13 cellular contexts compared by ENCODE assay signal in genomic region chr4:165025782-165026181, GRCh38. TPM values are rescaled to one million over a fixed set of nuclear protein-coding genes. Genes with fewer than 3 reads are reported as not detected.
"Had no signal": no experiment of that assay in that cellular context is flagged by ENCODE, and none has a peak within 500 bp of the region (broad histone marks: within the 10 kb centered on the region; RNA-seq: fewer than 3 reads in every experiment).

No MANE protein-coding gene starts in this region.

RNA-seq across cellular contexts. Expression of gene TRIM60, which starts 6.0 kb away (rescaled TPM):
- total RNA-seq: activated B cell treated with CpG ODN at 0.5 μM for 24 hours; activated CD4-positive, alpha-beta memory T cell treated with anti-CD3 and anti-CD28 coated beads for 36 hours; activated CD4-positive, alpha-beta memory T cell treated with anti-CD3 and anti-CD28 coated beads, Interleukin-2, amount 10 ng/mL, durations not matched to agents 7 days and 5 days; activated CD4-positive, alpha-beta T cell treated with anti-CD3 and anti-CD28 coated beads for 36 hours; activated CD4-positive, alpha-beta T cell treated with anti-CD3 and anti-CD28 coated beads, Interleukin-2, amount 10 ng/mL, durations not matched to agents 24 days and 14 days; activated CD4-positive, alpha-beta T cell treated with anti-CD3 and anti-CD28 coated beads, Interleukin-2, amount 10 ng/mL, durations not matched to agents 7 days and 5 days; activated CD8-positive, alpha-beta memory T cell treated with anti-CD3 and anti-CD28 coated beads for 36 hours; activated CD8-positive, alpha-beta memory T cell treated with anti-CD3 and anti-CD28 coated beads, Interleukin-2, amount 10 ng/mL, durations not matched to agents 7 days and 5 days; activated CD8-positive, alpha-beta T cell treated with anti-CD3 and anti-CD28 coated beads for 36 hours; activated CD8-positive, alpha-beta T cell treated with anti-CD3 and anti-CD28 coated beads, Interleukin-2, amount 10 ng/mL, durations not matched to agents 7 days and 5 days; T-helper 1 cell treated with Interleukin-12 subunit alpha and Interleukin-12 subunit beta and Interleukin-4 antibody, amounts not matched to agents 30 ng/mL and 1 ng/mL, for 36 hours; T-helper 2 cell treated with Interferon-gamma antibody and Interleukin-4, amounts not matched to agents 100 ng/mL and 5 ng/mL, for 36 hours; WTC11 had no signal

RNA-seq across cellular contexts. Expression of gene TRIM75, which starts 27.9 kb away (rescaled TPM):
- total RNA-seq: activated B cell treated with CpG ODN at 0.5 μM for 24 hours; activated CD4-positive, alpha-beta memory T cell treated with anti-CD3 and anti-CD28 coated beads for 36 hours; activated CD4-positive, alpha-beta memory T cell treated with anti-CD3 and anti-CD28 coated beads, Interleukin-2, amount 10 ng/mL, durations not matched to agents 7 days and 5 days; activated CD4-positive, alpha-beta T cell treated with anti-CD3 and anti-CD28 coated beads for 36 hours; activated CD4-positive, alpha-beta T cell treated with anti-CD3 and anti-CD28 coated beads, Interleukin-2, amount 10 ng/mL, durations not matched to agents 24 days and 14 days; activated CD4-positive, alpha-beta T cell treated with anti-CD3 and anti-CD28 coated beads, Interleukin-2, amount 10 ng/mL, durations not matched to agents 7 days and 5 days; activated CD8-positive, alpha-beta memory T cell treated with anti-CD3 and anti-CD28 coated beads for 36 hours; activated CD8-positive, alpha-beta memory T cell treated with anti-CD3 and anti-CD28 coated beads, Interleukin-2, amount 10 ng/mL, durations not matched to agents 7 days and 5 days; activated CD8-positive, alpha-beta T cell treated with anti-CD3 and anti-CD28 coated beads for 36 hours; activated CD8-positive, alpha-beta T cell treated with anti-CD3 and anti-CD28 coated beads, Interleukin-2, amount 10 ng/mL, durations not matched to agents 7 days and 5 days; T-helper 1 cell treated with Interleukin-12 subunit alpha and Interleukin-12 subunit beta and Interleukin-4 antibody, amounts not matched to agents 30 ng/mL and 1 ng/mL, for 36 hours; T-helper 2 cell treated with Interferon-gamma antibody and Interleukin-4, amounts not matched to agents 100 ng/mL and 5 ng/mL, for 36 hours; WTC11 had no signal
